ENCODE assay signal across 10 cellular contexts in genomic region chr9:107068581-107068980, GRCh38.
"Had no signal": no experiment of that assay in that cellular context is flagged by ENCODE, and none has a peak within 500 bp of the region (broad histone marks: within the 10 kb centered on the region; RNA-seq: fewer than 3 reads in every experiment).

No MANE protein-coding gene starts in this region.

- H3K27ac ChIP-seq: cardiac muscle cell, parathyroid adenoma, tibial nerve, vagina had no signal

- DNase-seq: activated CD4-positive, alpha-beta T cell treated with anti-CD3 and anti-CD28 coated beads for 36 hours; activated CD4-positive, alpha-beta T cell treated with anti-CD3 and anti-CD28 coated beads, Interleukin-2, amount 50 U/mL, for 48 hours; activated gamma-delta T cell treated with Interleukin-2 at 50 U/mL for 16 hours; effector memory CD8-positive, alpha-beta T cell; natural killer cell; stimulated activated naive CD4-positive, alpha-beta T cell treated with Interleukin-2 at 50 U/mL for 16 hours had no signal
